Comparison of ENCODE assay signal across 8 cellular contexts in genomic region chrX:2889045-2889605, GRCh38. TPM values are rescaled to one million over a fixed set of nuclear protein-coding genes. Genes with fewer than 3 reads are reported as not detected.
A peak's percentile ranks its signal among the peaks of the same experiment; 100 is the strongest.
DNase-seq lines count a peak whose midpoint lies in the region; ATAC-seq and TF ChIP-seq lines count a peak whose summit lies in the region.

No MANE protein-coding gene starts in this region.

- H3K27ac Mint-ChIP-seq in T-helper 2 cell treated with Interferon-gamma antibody and Interleukin-4, amounts not matched to agents 5 μg/mL and 100 μg/mL, for 36 hours, result no peak overlapping the region
- no peak overlapping the region for H3K27ac Mint-ChIP-seq in activated T-helper 2 cell treated with anti-CD3 and anti-CD28 coated beads, Interferon-gamma antibody, Interleukin-2, Interleukin-4, amounts not matched to agents 10 μg/mL and 5 μg/mL and 100 μg/mL, durations not matched to agents 14 hours and 24 hours and 36 hours

- no peak for DNase-seq in T-helper 2 cell treated with Interferon-gamma antibody and Interleukin-4, amounts not matched to agents 5 μg/mL and 100 μg/mL, for 36 hours (ENCODE audit: low spot score)
- no peak for DNase-seq in T-helper 2 cell
- no peak for DNase-seq in activated T-helper 2 cell treated with anti-CD3 and anti-CD28 coated beads, Interferon-gamma antibody, Interleukin-2, Interleukin-4, amounts not matched to agents 10 μg/mL and 5 μg/mL and 100 μg/mL, durations not matched to agents 14 hours and 24 hours and 36 hours (ENCODE audit: low spot score)
- no peak for DNase-seq in left colon
- no peak for DNase-seq in testis
- no peak for DNase-seq in AML-193 (lab: John Stamatoyannopoulos, UW)

- intact Hi-C loops in activated T-helper 2 cell treated with anti-CD3 and anti-CD28 coated beads, Interferon-gamma antibody, Interleukin-2, Interleukin-4, amounts not matched to agents 10 μg/mL and 5 μg/mL and 100 μg/mL, durations not matched to agents 14 hours and 24 hours and 36 hours (cut with micrococcal nuclease), result no loop called here
- intact Hi-C loops in left colon (cut with DNase I, micrococcal nuclease), result no loop called here
- intact Hi-C loops in testis (cut with DNase I; ENCODE audit: low total_unique reads), result no loop called here

- no peaks in the 10 kb centered on the region for H3K36me3 ChIP-seq in testis (ENCODE audit: low read depth, missing control alignments)

- H3K4me3 ChIP-seq in testis, result peak overlapping the region; percentile 21 to 26

- H3K27me3 Mint-ChIP-seq in T-helper 2 cell treated with Interferon-gamma antibody and Interleukin-4, amounts not matched to agents 5 μg/mL and 100 μg/mL, for 36 hours (ENCODE audit: low read depth), result peaks cover 2% of the 10 kb centered on the region
- no peaks in the 10 kb centered on the region for H3K27me3 Mint-ChIP-seq in activated T-helper 2 cell treated with anti-CD3 and anti-CD28 coated beads, Interferon-gamma antibody, Interleukin-2, Interleukin-4, amounts not matched to agents 10 μg/mL and 5 μg/mL and 100 μg/mL, durations not matched to agents 14 hours and 24 hours and 36 hours (ENCODE audit: low read depth)

- no peaks in the 10 kb centered on the region for H3K27me3 ChIP-seq in testis

- no peak for TF ChIP-seq POLR2A in testis (IDR thresholded peaks at IDR 0.05)

- peaks cover 4% of the 10 kb centered on the region for H3K4me1 Mint-ChIP-seq in T-helper 2 cell treated with Interferon-gamma antibody and Interleukin-4, amounts not matched to agents 5 μg/mL and 100 μg/mL, for 36 hours (ENCODE audit: low read depth)
- H3K4me1 Mint-ChIP-seq in activated T-helper 2 cell treated with anti-CD3 and anti-CD28 coated beads, Interferon-gamma antibody, Interleukin-2, Interleukin-4, amounts not matched to agents 10 μg/mL and 5 μg/mL and 100 μg/mL, durations not matched to agents 14 hours and 24 hours and 36 hours (ENCODE audit: low read depth), result peaks cover 10% of the 10 kb centered on the region

- 30 to 32% methylated on average over 11 of the region's 11 CpGs for WGBS in testis, 2 donors

- ATAC-seq in left colon (peak; percentile 38), HG02884 (IDR thresholded peaks at IDR 0.05; ENCODE audit: unreplicated experiment) (no peak), HG02798 (IDR thresholded peaks at IDR 0.05; ENCODE audit: poor library complexity, unreplicated experiment) (no peak)

- no peaks in the 10 kb centered on the region for H3K9me3 Mint-ChIP-seq in T-helper 2 cell treated with Interferon-gamma antibody and Interleukin-4, amounts not matched to agents 5 μg/mL and 100 μg/mL, for 36 hours
- H3K9me3 Mint-ChIP-seq in activated T-helper 2 cell treated with anti-CD3 and anti-CD28 coated beads, Interferon-gamma antibody, Interleukin-2, Interleukin-4, amounts not matched to agents 10 μg/mL and 5 μg/mL and 100 μg/mL, durations not matched to agents 14 hours and 24 hours and 36 hours, result no peaks in the 10 kb centered on the region

- H3K4me3 Mint-ChIP-seq in T-helper 2 cell treated with Interferon-gamma antibody and Interleukin-4, amounts not matched to agents 5 μg/mL and 100 μg/mL, for 36 hours, result peak overlapping the region; percentile 82
- peak overlapping the region; percentile 74 for H3K4me3 Mint-ChIP-seq in activated T-helper 2 cell treated with anti-CD3 and anti-CD28 coated beads, Interferon-gamma antibody, Interleukin-2, Interleukin-4, amounts not matched to agents 10 μg/mL and 5 μg/mL and 100 μg/mL, durations not matched to agents 14 hours and 24 hours and 36 hours (ENCODE audit: low read depth)

- H3K36me3 Mint-ChIP-seq in T-helper 2 cell treated with Interferon-gamma antibody and Interleukin-4, amounts not matched to agents 5 μg/mL and 100 μg/mL, for 36 hours (ENCODE audit: low read depth), result no peaks in the 10 kb centered on the region
- H3K36me3 Mint-ChIP-seq in activated T-helper 2 cell treated with anti-CD3 and anti-CD28 coated beads, Interferon-gamma antibody, Interleukin-2, Interleukin-4, amounts not matched to agents 10 μg/mL and 5 μg/mL and 100 μg/mL, durations not matched to agents 14 hours and 24 hours and 36 hours (ENCODE audit: low read depth), result no peaks in the 10 kb centered on the region

- no peaks in the 10 kb centered on the region for H3K4me1 ChIP-seq in testis

- H3K9me3 ChIP-seq in testis, result no peaks in the 10 kb centered on the region

- no peak overlapping the region for H3K27ac ChIP-seq in testis

- no peak for TF ChIP-seq CTCF in testis (IDR thresholded peaks at IDR 0.05)

RNA-seq across cellular contexts. Expression of gene ARSD, which starts 40.0 kb away (rescaled TPM):
- total RNA-seq in activated T-helper 2 cell treated with anti-CD3 and anti-CD28 coated beads, Interferon-gamma antibody, Interleukin-2, Interleukin-4, amounts not matched to agents 10 μg/mL and 5 μg/mL and 100 μg/mL, durations not matched to agents 14 hours and 24 hours and 36 hours, result 1.7 and 2.1 TPM in 2 replicates
- total RNA-seq in left colon (100 to 1,000 TPM in 1 of 2 donors, 10 to 100 TPM in 1; 93.1 to 104 TPM), testis (10 to 100 TPM; 25.4 to 37.0 TPM)
- polyA plus RNA-seq in testis (ENCODE audit: insufficient read depth, low read depth, low replicate concordance), result 14.6 TPM
